In genomic region chr19:4723465-4724251, GRCh38 we compare ENCODE assay signal across 8 cellular contexts. TPM values are rescaled to one million over a fixed set of nuclear protein-coding genes. Genes with fewer than 3 reads are reported as not detected.
DNase-seq lines count a peak whose midpoint lies in the region; ATAC-seq and TF ChIP-seq lines count a peak whose summit lies in the region.

DPP9 (minus strand) TSS chr19:4723842; CDS start chr19:4719906, 3,936 bp downstream.

- H3K27ac ChIP-seq in smooth muscle cell (ENCODE audit: low read depth), result peak within 1 kb of the TSS; percentile 53

- H3K4me3 ChIP-seq in cardiac fibroblast (replicated peaks in 1 of 2; ENCODE audit: low read depth in 2 of 2, low read length in 2 of 2) (peak within 1 kb of the TSS; percentile 95 to 97), smooth muscle cell (peak within 1 kb of the TSS; percentile 84)

- peak; percentile 88 for ATAC-seq in GM18909 (IDR thresholded peaks at IDR 0.05; ENCODE audit: poor library complexity, unreplicated experiment)
- peak; percentile 92 for ATAC-seq in HG03175 (IDR thresholded peaks at IDR 0.05; ENCODE audit: unreplicated experiment)
- ATAC-seq in WTC11, result peak; percentile 96

- DNase-seq in AG08395 (ENCODE audit: low spot score) (peak; percentile 99), NCI-H226 (peak; percentile 95), WTC11 (ENCODE audit: low spot score) (peak; percentile 96), cardiac fibroblast (ENCODE audit: low read depth in 2 of 2) (peak; percentile 99), iPS-NIHi7 (ENCODE audit: extremely low spot score) (peak; percentile 100), smooth muscle cell (lab: John Stamatoyannopoulos, UW; ENCODE audit: unreplicated experiment) (peak; percentile 88)

- peak within 1 kb of the TSS; percentile 95 for H3K4me3 Mint-ChIP-seq in WTC11

- peaks cover 9% of the 10 kb centered on the region for H3K4me1 ChIP-seq in smooth muscle cell (ENCODE audit: low read depth)

- WGBS in smooth muscle cell (ENCODE audit: low lambda C conversion rate), result under 1% methylated on average over 37 of the region's 76 CpGs

- peaks cover 8% of the 10 kb centered on the region for H3K36me3 Mint-ChIP-seq in WTC11

- no peaks in the 10 kb centered on the region for H3K36me3 ChIP-seq in smooth muscle cell (ENCODE audit: low read depth)

- H3K4me1 Mint-ChIP-seq in WTC11, result peaks cover 5% of the 10 kb centered on the region; the same call in 1 of the 2 replicates

- TF ChIP-seq CTCF in WTC11 (IDR thresholded peaks at IDR 0.05) (no peak), cardiac fibroblast (IDR thresholded peaks at IDR 0.05; ENCODE audit: low read depth, low read length) (peak; percentile 18), smooth muscle cell (IDR thresholded peaks at IDR 0.05; ENCODE audit: borderline replicate concordance, insufficient read depth, poor library complexity, severe bottlenecking) (no peak)

- no peaks in the 10 kb centered on the region for H3K27me3 ChIP-seq in smooth muscle cell (ENCODE audit: low read depth)

- no peaks in the 10 kb centered on the region; the same call in 1 of the 2 replicates for H3K27me3 Mint-ChIP-seq in WTC11 (ENCODE audit: low read depth)

- POLR2A ChIA-PET in WTC11 (lab: Charles Lee), result interaction anchor here (0.5 kb wide), 1 partner anchor 206 kb away, joined by 3 read pairs; no protein-coding TSS in a partner anchor

- H3K9me3 ChIP-seq in smooth muscle cell (replicated peaks; ENCODE audit: low read depth), result no peaks in the 10 kb centered on the region

- H3F3A ChIP-seq in smooth muscle cell (ENCODE audit: low read depth), result peaks cover 5% of the 10 kb centered on the region

- H4K20me1 ChIP-seq in smooth muscle cell (ENCODE audit: low read depth), result no peaks in the 10 kb centered on the region

- H2AFZ ChIP-seq in smooth muscle cell (ENCODE audit: low read depth), result peak within 1 kb of the TSS; percentile 65

- H3K9me3 Mint-ChIP-seq in WTC11, result no peaks in the 10 kb centered on the region

- peak within 1 kb of the TSS; percentile 90 for H3K9ac ChIP-seq in smooth muscle cell (ENCODE audit: low read depth)

- H3K27ac Mint-ChIP-seq in WTC11, result peak within 1 kb of the TSS; percentile 82

- H3K79me2 ChIP-seq in smooth muscle cell (ENCODE audit: low read depth), result peaks cover 30% of the 10 kb centered on the region

- CTCF ChIA-PET in WTC11 (lab: Charles Lee), result interaction anchor here (1.1 to 2.4 kb wide), 5 partner anchors 47 to 86 kb away, joined by 3 to 39 read pairs (median 4); partner anchors contain the start of gene FEM1A

- peak within 1 kb of the TSS; percentile 88 for H3K4me2 ChIP-seq in smooth muscle cell

TF ChIP-seq in WTC11, 78 proteins besides CTCF, POLR2A, EP300 and RAD21 (continues in another document):
- TF ChIP-seq IRF2 (CRISPR knock-in tag; IDR thresholded peaks at IDR 0.05; ENCODE audit: borderline replicate concordance, low read depth) (no peak), TP53 (CRISPR knock-in tag; IDR thresholded peaks at IDR 0.05) (0 out of 2 replicates have a peak, but pooled peaks have one; percentile 43), FOXP1 (CRISPR knock-in tag; IDR thresholded peaks at IDR 0.05; ENCODE audit: borderline replicate concordance) (peak; percentile 89), CBFB (CRISPR knock-in tag; IDR thresholded peaks at IDR 0.05; ENCODE audit: low read depth) (0 out of 2 replicates have a peak, but pooled peaks have one; percentile 75), AR (CRISPR knock-in tag; IDR thresholded peaks at IDR 0.05) (no peak), AFF4 (CRISPR knock-in tag; IDR thresholded peaks at IDR 0.05; ENCODE audit: borderline replicate concordance) (no peak), NR1H2 (CRISPR knock-in tag; IDR thresholded peaks at IDR 0.05) (no peak), ZNF532 (CRISPR knock-in tag; IDR thresholded peaks at IDR 0.05; ENCODE audit: borderline replicate concordance) (no peak)

RNA-seq across cellular contexts. Expression of gene DPP9, which starts in this region (rescaled TPM):
- total RNA-seq in WTC11 (2021) (36.0 to 52.9 TPM (median 38.3 TPM) in 3 replicates), smooth muscle cell (13.0 and 44.3 TPM in 2 replicates)
- 26.3 and 36.6 TPM in 2 replicates for polyA plus RNA-seq in smooth muscle cell

Comparison
In these comparisons a context has a peak if more than half of its experiments do, and no peak if none do; other contexts are left out.
1. Peak in every context shown above with its lines: DNase-seq, ATAC-seq, H3K4me3 ChIP-seq and H3K27ac ChIP-seq.